Comparison of ENCODE assay signal across 24 cellular contexts in the genomic region with DNA sequence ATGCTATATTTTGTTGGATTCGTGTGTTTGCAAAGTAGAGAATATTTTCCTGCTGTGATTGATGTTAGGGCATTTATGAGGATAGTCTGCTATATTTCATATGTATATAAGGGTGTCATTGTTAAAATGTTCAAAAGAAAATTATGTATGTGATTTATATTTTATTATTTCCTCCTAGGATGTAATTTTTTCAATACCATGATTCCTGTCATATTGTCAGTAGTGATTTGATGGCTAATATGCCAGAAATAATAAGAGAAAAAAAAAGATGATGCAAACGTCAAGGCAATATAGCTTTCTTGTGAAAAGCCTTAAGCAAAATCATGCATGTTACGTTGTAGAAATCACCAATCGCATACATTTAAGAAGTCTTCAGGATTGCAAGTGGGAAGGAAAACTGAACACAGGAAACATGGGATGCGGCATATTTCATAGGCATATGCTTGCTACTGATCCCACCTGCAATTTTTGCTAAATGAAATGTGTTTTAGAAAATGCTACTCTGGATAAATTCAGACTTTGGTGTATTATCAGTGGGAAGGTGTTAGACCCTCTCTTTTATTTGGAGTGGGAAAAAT.
"Had no signal": no experiment of that assay in that cellular context is flagged by ENCODE, and none has a peak within 500 bp of the region (broad histone marks: within the 10 kb centered on the region; RNA-seq: fewer than 3 reads in every experiment).

No MANE protein-coding gene starts in this region.

- H3K27ac Mint-ChIP-seq: memory B cell, mesothelial cell of epicardium had no signal

- ATAC-seq: foreskin keratinocyte, gastroesophageal sphincter, heart left ventricle, left ventricle myocardium superior, mucosa of descending colon had no signal

- H3K27me3 ChIP-seq: dorsolateral prefrontal cortex, esophagus muscularis mucosa, foreskin keratinocyte, gastroesophageal sphincter, heart left ventricle, left lung had no signal

- H3K4me3 ChIP-seq: coronary artery, dorsolateral prefrontal cortex, esophagus muscularis mucosa, gastroesophageal sphincter, heart left ventricle, left lung, lung, mucosa of descending colon had no signal

- H3K27ac ChIP-seq: coronary artery, dorsolateral prefrontal cortex, esophagus muscularis mucosa, foreskin keratinocyte, gastroesophageal sphincter had no signal

- H3K36me3 Mint-ChIP-seq: mesothelial cell of epicardium, naive B cell had no signal

- H3K4me1 Mint-ChIP-seq: mesothelial cell of epicardium had no signal

- H3K9me3 Mint-ChIP-seq: memory B cell, mesothelial cell of epicardium, naive B cell had no signal

- DNase-seq: dermis blood vessel endothelial cell; dorsolateral prefrontal cortex; effector CD4-positive, alpha-beta T cell; effector memory CD4-positive, alpha-beta T cell; foreskin keratinocyte; heart left ventricle; hippocampal formation; left cardiac atrium; left lung; left ventricle myocardium superior; mammary epithelial cell; mucosa of descending colon; naive B cell had no signal

- H3K27me3 Mint-ChIP-seq: memory B cell had no signal

- H3K36me3 ChIP-seq: esophagus muscularis mucosa, gastroesophageal sphincter, heart left ventricle, left lung had no signal

- H3K9me3 ChIP-seq: esophagus muscularis mucosa, gastroesophageal sphincter, heart left ventricle, left lung, mucosa of descending colon had no signal

- FAIRE-seq: colon, endothelial cell of umbilical vein, frontal cortex, islet of Langerhans, keratinocyte had no signal

- H3K4me3 Mint-ChIP-seq: memory B cell, mesothelial cell of epicardium, naive B cell had no signal

- H3K4me1 ChIP-seq: foreskin keratinocyte, gastroesophageal sphincter had no signal
